8 cellular contexts compared by ENCODE assay signal in the genomic region with DNA sequence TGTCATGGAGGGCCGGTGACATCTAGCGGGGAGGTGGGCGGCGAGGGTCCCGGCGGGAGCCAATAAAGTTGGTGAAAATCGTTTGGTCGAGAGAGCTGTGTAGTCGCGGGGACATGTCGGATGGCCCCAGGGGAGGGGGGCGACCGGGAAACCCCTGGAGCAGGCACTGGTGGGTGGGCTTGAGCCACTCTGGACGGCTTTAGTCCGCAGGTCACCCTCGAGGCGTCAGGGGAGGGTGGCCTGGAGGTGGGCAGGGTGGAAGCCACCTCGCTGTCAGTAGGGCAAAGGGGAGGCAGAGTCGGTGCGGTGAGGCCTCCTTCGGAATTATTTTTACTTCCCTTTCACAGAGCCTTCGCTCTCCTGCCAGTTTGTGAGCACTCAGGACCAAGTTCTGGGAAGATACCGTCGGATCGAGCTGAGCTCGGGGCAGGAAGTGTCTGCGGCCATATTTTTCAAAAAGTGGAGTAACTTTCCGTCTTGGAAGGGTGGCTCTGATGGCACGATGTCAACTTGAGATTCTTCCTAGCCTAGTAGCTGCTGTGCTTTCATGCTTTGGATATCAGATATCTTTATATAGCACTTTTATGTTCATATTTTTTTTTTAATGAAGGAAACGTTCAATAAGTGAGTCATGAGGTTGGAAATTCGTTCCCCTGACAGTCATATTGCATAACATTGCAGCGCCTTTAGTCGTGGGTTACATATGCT. TPM values are rescaled to one million over a fixed set of nuclear protein-coding genes. Genes with fewer than 3 reads are reported as not detected.
DNase-seq lines count a peak whose midpoint lies in the region; ATAC-seq, FAIRE-seq and TF ChIP-seq lines count a peak whose summit lies in the region.

No MANE protein-coding gene starts in this region.

- no peaks in the 10 kb centered on the region for H3K9me3 ChIP-seq in kidney (ENCODE audit: control insufficient read depth in 1 of 2, low read length in 2 of 2)

- no peak for DNase-seq in HFF-Myc (ENCODE audit: extremely low read depth, low read depth)
- peak in 3 of 5 donors; percentile 14 to 39 (median 14) for DNase-seq in T-helper 1 cell
- peak; percentile 31 for DNase-seq in cerebellar cortex (ENCODE audit: low spot score)
- DNase-seq in kidney, result peak; percentile 84
- DNase-seq in stimulated activated CD4-positive, alpha-beta T cell treated with anti-CD3 and anti-CD28 coated beads, Interleukin-1b, Interleukin-23, amount 100 ng/mL, for 4 hours (ENCODE audit: low read depth in 2 of 2), result peak; percentile 8 to 11

- TF ChIP-seq CTCF in HFF-Myc (IDR thresholded peaks at IDR 0.05; ENCODE audit: low read depth, low read length, missing control alignments) (no peak), kidney (IDR thresholded peaks at IDR 0.05; ENCODE audit: borderline replicate concordance, extremely low read depth, insufficient read depth) (no peak)

- H3K4me3 ChIP-seq in HFF-Myc (replicated peaks; ENCODE audit: low read depth, low read length), result peak overlapping the region; percentile 73
- peak overlapping the region; percentile 66 to 77 for H3K4me3 ChIP-seq in kidney (ENCODE audit: low read length in 2 of 2)

- H3K4me1 ChIP-seq in kidney (ENCODE audit: control insufficient read depth in 1 of 2, insufficient read depth in 1 of 2, low read depth in 1 of 2, low read length in 2 of 2), result peaks cover 3% of the 10 kb centered on the region in 2 donors

- FAIRE-seq in kidney (lab: Jason Lieb, UNC), result no peak

- intact Hi-C loops in kidney (cut with DNase I), result no loop called here

- H3K27ac ChIP-seq in kidney (ENCODE audit: low read depth in 2 of 2, low read length in 2 of 2), result peak overlapping the region; percentile 95 to 96

- no peak for ATAC-seq in HG03039 (IDR thresholded peaks at IDR 0.05; ENCODE audit: unreplicated experiment)
- no peak for ATAC-seq in GM18858 (IDR thresholded peaks at IDR 0.05; ENCODE audit: unreplicated experiment)
- no peak for ATAC-seq in GM18868 (IDR thresholded peaks at IDR 0.05; ENCODE audit: unreplicated experiment)

- H3K36me3 ChIP-seq in kidney (ENCODE audit: control insufficient read depth in 1 of 2, insufficient read depth in 2 of 2, low read length in 2 of 2), result no peaks in the 10 kb centered on the region

- peak overlapping the region; percentile 80 to 92 for H3K9ac ChIP-seq in kidney (ENCODE audit: low read length in 2 of 2)

RNA-seq across cellular contexts. Expression of a gene that starts 28.2 kb away (rescaled TPM):
- total RNA-seq in kidney, result 55.5 TPM
- 17.6 TPM for polyA plus RNA-seq in kidney (ENCODE audit: insufficient read depth, low read depth, low replicate concordance)

RNA-seq across cellular contexts. Expression of a gene that starts 28.4 kb away (rescaled TPM):
- total RNA-seq in kidney, result 2.0 TPM
- polyA plus RNA-seq in kidney (ENCODE audit: insufficient read depth, low read depth, low replicate concordance), result 4.5 TPM

RNA-seq across cellular contexts. Expression of a gene that starts 38.9 kb away (rescaled TPM):
- 0.76 TPM for total RNA-seq in kidney
- 10.9 TPM for polyA plus RNA-seq in kidney (ENCODE audit: insufficient read depth, low read depth, low replicate concordance)
